Comparison of ENCODE assay signal across 11 cellular contexts in the genomic region with DNA sequence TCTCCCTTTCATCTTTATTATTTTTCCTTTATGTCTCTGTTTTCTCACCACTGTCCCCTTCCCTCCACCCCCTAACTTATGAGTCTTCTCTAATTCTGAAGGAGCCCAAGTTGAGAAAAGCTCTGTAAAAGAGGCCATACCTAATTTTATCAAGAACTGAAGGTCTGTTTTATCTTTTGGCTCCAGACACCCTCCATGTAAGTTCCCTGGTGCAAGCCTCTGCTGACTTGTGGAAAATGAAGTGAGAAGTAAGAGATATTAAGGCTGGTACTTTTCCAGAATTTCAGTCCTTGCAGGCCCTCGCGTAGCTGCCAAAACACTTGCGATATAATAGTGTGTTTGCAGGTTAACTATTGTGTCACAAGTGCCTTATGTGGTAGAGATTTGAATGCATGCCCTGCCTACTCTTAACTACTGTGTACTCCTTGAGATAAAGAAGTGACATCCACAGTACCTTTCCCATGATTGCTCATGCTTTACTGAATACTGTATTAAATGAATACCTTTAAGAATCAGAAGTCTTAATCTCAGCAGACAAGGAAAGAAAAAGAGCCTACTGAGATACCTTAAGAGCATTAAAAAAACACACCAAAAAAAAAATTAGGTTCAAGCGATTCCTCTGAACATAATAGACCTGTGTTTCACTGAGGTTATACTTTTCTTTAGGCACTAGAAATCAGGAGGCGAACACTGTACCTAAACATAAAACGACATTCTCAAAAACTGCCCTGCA.
DNase-seq lines count a peak whose midpoint lies in the region; ATAC-seq, FAIRE-seq and TF ChIP-seq lines count a peak whose summit lies in the region.
"Had no signal": no experiment of that assay in that cellular context is flagged by ENCODE, and none has a peak within 500 bp of the region (broad histone marks: within the 10 kb centered on the region; RNA-seq: fewer than 3 reads in every experiment).

No MANE protein-coding gene starts in this region.

- H3K4me2 ChIP-seq in HepG2 (ENCODE audit: low read depth, low read length) = peak overlapping the region; percentile 93
- H3K4me2 ChIP-seq in hepatocyte = peak overlapping the region; percentile 78

- H3K9me3 ChIP-seq in HepG2 (ENCODE audit: low read length) (no peaks in the 10 kb centered on the region), right lobe of liver (no peaks in the 10 kb centered on the region), hepatocyte (ENCODE audit: low read depth) (no peaks in the 10 kb centered on the region), thoracic aorta (no peaks in the 10 kb centered on the region)

- in situ Hi-C loops in HepG2 (cut with HindIII; ENCODE audit: extremely low pct_ligation_motif_present, low pct_unique_long_range_greater_than_20kb) = loop anchor here (25.0 kb wide), 1 partner anchor 104 kb away; no protein-coding TSS in a partner anchor

- H3K27ac Mint-ChIP-seq in WTC11 = no peak overlapping the region
- H3K27ac Mint-ChIP-seq: dendritic cell treated with granulocyte-macrophage colony-stimulating factor and Interleukin-4, amounts not matched to agents 40 ng/mL and 50 ng/mL, for 4 days had no signal

- no peaks in the 10 kb centered on the region for H3K9me3 Mint-ChIP-seq in WTC11
- H3K9me3 Mint-ChIP-seq: dendritic cell treated with granulocyte-macrophage colony-stimulating factor and Interleukin-4, amounts not matched to agents 40 ng/mL and 50 ng/mL, for 4 days had no signal

- no peak overlapping the region for H2AFZ ChIP-seq in HepG2 (ENCODE audit: low read length)
- H2AFZ ChIP-seq in hepatocyte = peak overlapping the region; percentile 52

- TF ChIP-seq RAD21 in HepG2 (CRISPR knock-in tag; IDR thresholded peaks at IDR 0.05) = no peak

- no peak for FAIRE-seq in HepG2 (lab: Jason Lieb, UNC)

- H3K9me2 ChIP-seq in hepatocyte (replicated peaks; ENCODE audit: insufficient read depth) = no peaks in the 10 kb centered on the region

- ATAC-seq in HepG2 = no peak
- no peak for ATAC-seq in right lobe of liver
- no peak for ATAC-seq in WTC11
- no peak for ATAC-seq in thoracic aorta (ENCODE audit: insufficient number of reproducible peaks, low FRiP score, low read depth)
- ATAC-seq in HG03097 (IDR thresholded peaks at IDR 0.05; ENCODE audit: low FRiP score, unreplicated experiment) = no peak

- DNase-seq in HepG2 (ENCODE audit: low spot score) (no peak), right lobe of liver (no peak), WTC11 (ENCODE audit: low spot score) (no peak), hepatocyte (ENCODE audit: low spot score) (no peak), thoracic aorta (ENCODE audit: low spot score) (no peak), DMS 273 treated with DMSO at 0.1 percent for 48 hours (lab: John Stamatoyannopoulos, UW) (no peak), glomerular visceral epithelial cell (ENCODE audit: extremely low spot score) (no peak)
- DNase-seq: stimulated activated CD8-positive, alpha-beta memory T cell treated with anti-CD3 and anti-CD28 coated beads, Interleukin-4, amount 100 ng/mL, for 48 hours had no signal

- peak overlapping the region; percentile 99 for H3K4me3 Mint-ChIP-seq in WTC11
- H3K4me3 Mint-ChIP-seq: dendritic cell treated with granulocyte-macrophage colony-stimulating factor and Interleukin-4, amounts not matched to agents 40 ng/mL and 50 ng/mL, for 4 days had no signal

- no peaks in the 10 kb centered on the region for H3K36me3 Mint-ChIP-seq in WTC11

- CTCF ChIA-PET in HepG2 (lab: Yijun Ruan, JAX; ENCODE audit: low intra/inter-chr PET ratio, low total read pairs) (no interaction called here), WTC11 (lab: Charles Lee) (interaction anchor here (1.3 to 3.2 kb wide), 3 partner anchors 8 to 136 kb away, joined by 8 to 34 read pairs (median 13); no protein-coding TSS in a partner anchor)

- intact Hi-C loops in HepG2 (cut with micrococcal nuclease; ENCODE audit: unreplicated experiment) = no loop called here
- intact Hi-C loops in right lobe of liver (cut with DNase I) = no loop called here

- no peak overlapping the region for H3K27ac ChIP-seq in HepG2 (ENCODE audit: extremely low read length, insufficient read depth, low read length)
- no peak overlapping the region for H3K27ac ChIP-seq in right lobe of liver
- H3K27ac ChIP-seq in hepatocyte = peak overlapping the region; percentile 74
- H3K27ac ChIP-seq in thoracic aorta = no peak overlapping the region
- H3K27ac ChIP-seq: HL-60 had no signal

- no peaks in the 10 kb centered on the region for H3K36me3 ChIP-seq in HepG2 (replicated peaks in 1 of 2; ENCODE audit: control insufficient read depth in 1 of 2, insufficient read depth in 2 of 2, low read length in 2 of 2)
- H3K36me3 ChIP-seq in right lobe of liver = no peaks in the 10 kb centered on the region
- H3K36me3 ChIP-seq in hepatocyte (replicated peaks; ENCODE audit: insufficient read depth, low read depth) = no peaks in the 10 kb centered on the region
- H3K36me3 ChIP-seq in thoracic aorta = no peaks in the 10 kb centered on the region

- H3K27me3 Mint-ChIP-seq in WTC11 (ENCODE audit: low read depth) = peaks cover 25% of the 10 kb centered on the region

- no peak for TF ChIP-seq CTCF in HepG2 (CRISPR knock-in tag; IDR thresholded peaks at IDR 0.05)
- TF ChIP-seq CTCF in right lobe of liver (IDR thresholded peaks at IDR 0.05) = no peak
- TF ChIP-seq CTCF in WTC11 (IDR thresholded peaks at IDR 0.05) = no peak
- no peak for TF ChIP-seq CTCF in hepatocyte (IDR thresholded peaks at IDR 0.05; ENCODE audit: poor library complexity)
- TF ChIP-seq CTCF in thoracic aorta (IDR thresholded peaks at IDR 0.05) = no peak

- no peak for TF ChIP-seq POLR2A in HepG2 (IDR thresholded peaks at IDR 0.05; ENCODE audit: insufficient read depth in 1 of 2, low read depth in 2 of 2, low read length in 2 of 2)
- no peak for TF ChIP-seq POLR2A in right lobe of liver (IDR thresholded peaks at IDR 0.05)

- POLR2A ChIA-PET in HepG2 (lab: Yijun Ruan, JAX) = no interaction called here
- POLR2A ChIA-PET in WTC11 (lab: Charles Lee) = no interaction called here

- no peaks in the 10 kb centered on the region for H3K79me2 ChIP-seq in HepG2 (ENCODE audit: insufficient read depth, low read length)
- no peaks in the 10 kb centered on the region for H3K79me2 ChIP-seq in hepatocyte

- H3K27me3 ChIP-seq in HepG2 (ENCODE audit: control insufficient read depth in 1 of 2, insufficient read depth in 2 of 2, low read length in 2 of 2) (no peaks in the 10 kb centered on the region), right lobe of liver (peaks cover 0 to 17% of the 10 kb centered on the region in 2 donors), hepatocyte (peaks cover 5% of the 10 kb centered on the region), thoracic aorta (replicated peaks; ENCODE audit: insufficient read depth) (peaks cover 5% of the 10 kb centered on the region)

- H3K4me3 ChIP-seq in HepG2 (replicated peaks in 1 of 3; ENCODE audit: insufficient read depth in 1 of 3, low read depth in 2 of 3, low read length in 3 of 3) = peak overlapping the region in 2 of 3 experiments; percentile 62 to 64; a peak in 2 of 6 replicates
- H3K4me3 ChIP-seq in right lobe of liver = no peak overlapping the region
- peak overlapping the region; percentile 34 for H3K4me3 ChIP-seq in hepatocyte
- H3K4me3 ChIP-seq in thoracic aorta = peak overlapping the region; percentile 63

- no TSS peak for BruUV-seq in HepG2 (replicated peaks; lab: Mats Ljungman, UMichigan)

- H3K4me1 ChIP-seq in HepG2 (ENCODE audit: insufficient read depth, low read length) (peaks cover 21% of the 10 kb centered on the region), right lobe of liver (peaks cover 0 to 3% (median 0%) of the 10 kb centered on the region in 4 donors), hepatocyte (ENCODE audit: insufficient read depth) (no peaks in the 10 kb centered on the region), thoracic aorta (ENCODE audit: control insufficient read depth in 1 of 2, low read depth in 2 of 2) (peaks cover 6 to 12% of the 10 kb centered on the region in 2 donors)

- peaks cover 10% of the 10 kb centered on the region for H3K4me1 Mint-ChIP-seq in WTC11

- H4K20me1 ChIP-seq in HepG2 (ENCODE audit: insufficient read depth, low read length) = no peaks in the 10 kb centered on the region
- no peaks in the 10 kb centered on the region for H4K20me1 ChIP-seq in hepatocyte (ENCODE audit: insufficient read depth, poor library complexity, severe bottlenecking)

- peak overlapping the region; percentile 11; the same call in 1 of the 2 replicates for H3K9ac ChIP-seq in HepG2 (ENCODE audit: insufficient read depth, low read depth, low read length)

- TF ChIP-seq EP300 in HepG2 (IDR thresholded peaks at IDR 0.05; ENCODE audit: low read depth in 2 of 2, low read length in 2 of 2) (no peak), HepG2 (CRISPR knock-in tag; IDR thresholded peaks at IDR 0.05; ENCODE audit: borderline replicate concordance) (no peak)

- WGBS in HepG2 (ENCODE audit: low lambda C conversion rate) = 51% methylated on average over 6 of the region's 6 CpGs
- 46% methylated on average over 6 of the region's 6 CpGs for WGBS in right lobe of liver (ENCODE audit: insufficient coverage, low coverage, low lambda C conversion rate, missing lambda C conversion rate)
- 45% methylated on average over 6 of the region's 6 CpGs for WGBS in hepatocyte (ENCODE audit: low lambda C conversion rate, missing lambda C conversion rate)

TF ChIP-seq in HepG2, 621 proteins besides CTCF, POLR2A, EP300 and RAD21 (continues in another document):
- TF ChIP-seq ZNF205 (CRISPR knock-in tag; IDR thresholded peaks at IDR 0.05) = no peak
- no peak for TF ChIP-seq ZNF83 (CRISPR knock-in tag; IDR thresholded peaks at IDR 0.05; ENCODE audit: borderline replicate concordance)
- no peak for TF ChIP-seq ZSCAN22 (CRISPR knock-in tag; IDR thresholded peaks at IDR 0.05)
- no peak for TF ChIP-seq ZNF768 (CRISPR knock-in tag; IDR thresholded peaks at IDR 0.05)
- TF ChIP-seq FOXK2 (IDR thresholded peaks at IDR 0.05) = no peak
- no peak for TF ChIP-seq HMG20A (CRISPR knock-in tag; IDR thresholded peaks at IDR 0.05; ENCODE audit: borderline replicate concordance)
- TF ChIP-seq ZNF484 (CRISPR knock-in tag; IDR thresholded peaks at IDR 0.05; ENCODE audit: borderline replicate concordance, low read depth) = no peak
- TF ChIP-seq ZNF292 (CRISPR knock-in tag; IDR thresholded peaks at IDR 0.05; ENCODE audit: borderline replicate concordance, low read depth) = no peak

TF ChIP-seq in WTC11, 78 proteins besides CTCF, POLR2A, EP300 and RAD21:
- no peak for TF ChIP-seq CBFB (CRISPR knock-in tag; IDR thresholded peaks at IDR 0.05; ENCODE audit: low read depth)
- no peak for TF ChIP-seq NFATC4 (CRISPR knock-in tag; IDR thresholded peaks at IDR 0.05)

Comparison
In these comparisons a context has a peak if more than half of its experiments do, and no peak if none do; other contexts are left out.
1. H3K4me3 ChIP-seq: peak in HepG2 (2 of 3), hepatocyte (single experiment) and thoracic aorta (single experiment); none in right lobe of liver (0 of 3).